1 cellular context compared by ENCODE assay signal in genomic region chr22:41479671-41480396, GRCh38.
TF ChIP-seq lines count a peak whose summit lies in the region.

No MANE protein-coding gene starts in this region.

TF ChIP-seq in HEK293, 187 proteins besides CTCF, POLR2A, EP300 and RAD21:
- TF ChIP-seq ZNF645 (tag by site-specific recombination; IDR thresholded peaks at IDR 0.05), result no peak
- TF ChIP-seq ZNF837 (tag by site-specific recombination; IDR thresholded peaks at IDR 0.05), result no peak
- no peak for TF ChIP-seq ZNF621 (tag by site-specific recombination; IDR thresholded peaks at IDR 0.05)
- TF ChIP-seq KLF9 (tag by site-specific recombination; IDR thresholded peaks at IDR 0.05; ENCODE audit: low read depth), result no peak
- no peak for TF ChIP-seq ZSCAN4 (tag by site-specific recombination; IDR thresholded peaks at IDR 0.05)
- TF ChIP-seq ZFHX2 (tag by site-specific recombination; conservative IDR thresholded peaks at IDR 0.05), result peak; percentile 24; the same call in 1 of the 2 replicates
- no peak for TF ChIP-seq ZNF133 (tag by site-specific recombination; IDR thresholded peaks at IDR 0.05)
- TF ChIP-seq ZNF239 (tag by site-specific recombination; IDR thresholded peaks at IDR 0.05), result peak; percentile 94
- TF ChIP-seq ZIC2 (tag by site-specific recombination; IDR thresholded peaks at IDR 0.05), result 0 out of 2 replicates have a peak, but pooled peaks have one; percentile 6
- no peak for TF ChIP-seq ZNF629 (tag by site-specific recombination; IDR thresholded peaks at IDR 0.05)
- TF ChIP-seq ZNF324 (tag by site-specific recombination; IDR thresholded peaks at IDR 0.05), result no peak
- no peak for TF ChIP-seq ZSCAN30 (tag by site-specific recombination; IDR thresholded peaks at IDR 0.05)
- no peak for TF ChIP-seq BCL11A (tag by site-specific recombination; IDR thresholded peaks at IDR 0.05; ENCODE audit: low read depth)
- peak; percentile 59; the same call in 1 of the 2 replicates for TF ChIP-seq SCRT2 (tag by site-specific recombination; IDR thresholded peaks at IDR 0.05)
- TF ChIP-seq ZNF18 (tag by site-specific recombination; IDR thresholded peaks at IDR 0.05), result no peak
- TF ChIP-seq ZNF37A (tag by site-specific recombination; IDR thresholded peaks at IDR 0.05), result no peak
- no peak for TF ChIP-seq YY2 (tag by site-specific recombination; IDR thresholded peaks at IDR 0.05)
- peak; percentile 83; the same call in 1 of the 2 replicates for TF ChIP-seq MZF1 (tag by site-specific recombination; IDR thresholded peaks at IDR 0.05; ENCODE audit: borderline replicate concordance)
- TF ChIP-seq ZNF664 (tag by site-specific recombination; IDR thresholded peaks at IDR 0.05), result no peak
- no peak for TF ChIP-seq KLF1 (tag by site-specific recombination; IDR thresholded peaks at IDR 0.05)
- TF ChIP-seq ZNF558 (tag by site-specific recombination; IDR thresholded peaks at IDR 0.05), result no peak
- no peak for TF ChIP-seq MEIS1 (CRISPR knock-in tag; IDR thresholded peaks at IDR 0.05; ENCODE audit: borderline replicate concordance)
- no peak for TF ChIP-seq ZNF292 (tag by site-specific recombination; IDR thresholded peaks at IDR 0.05; ENCODE audit: borderline replicate concordance, low read depth)
- no peak for TF ChIP-seq SP3 (tag by site-specific recombination; IDR thresholded peaks at IDR 0.05)
- TF ChIP-seq ZBTB6 (tag by site-specific recombination; IDR thresholded peaks at IDR 0.05), result no peak
- TF ChIP-seq ZNF843 (tag by site-specific recombination; IDR thresholded peaks at IDR 0.05), result no peak
- TF ChIP-seq ZNF391 (tag by site-specific recombination; IDR thresholded peaks at IDR 0.05; ENCODE audit: borderline replicate concordance, low read depth), result no peak
- TF ChIP-seq ZNF473 (tag by site-specific recombination; IDR thresholded peaks at IDR 0.05), result no peak
- TF ChIP-seq ZNF354C (tag by site-specific recombination; IDR thresholded peaks at IDR 0.05; ENCODE audit: borderline replicate concordance, low read depth), result no peak
- TF ChIP-seq ZNF513 (tag by site-specific recombination; IDR thresholded peaks at IDR 0.05), result no peak
- TF ChIP-seq GLIS1 (tag by site-specific recombination; IDR thresholded peaks at IDR 0.05), result peak; percentile 56
- peak; percentile 82 for TF ChIP-seq EGR2 (tag by site-specific recombination; IDR thresholded peaks at IDR 0.05; ENCODE audit: low read depth)
- TF ChIP-seq ZSCAN5A (tag by site-specific recombination; IDR thresholded peaks at IDR 0.05), result no peak
- no peak for TF ChIP-seq RBAK (tag by site-specific recombination; IDR thresholded peaks at IDR 0.05)
- no peak for TF ChIP-seq ZNF626 (tag by site-specific recombination; IDR thresholded peaks at IDR 0.05)
- no peak for TF ChIP-seq ZNF707 (tag by site-specific recombination; IDR thresholded peaks at IDR 0.05)
- TF ChIP-seq ZNF274 (IDR thresholded peaks at IDR 0.05; ENCODE audit: low read length), result no peak
- no peak for TF ChIP-seq ZNF274 (tag by site-specific recombination; IDR thresholded peaks at IDR 0.05; ENCODE audit: borderline replicate concordance)
- TF ChIP-seq ZSCAN16 (tag by site-specific recombination; IDR thresholded peaks at IDR 0.05), result no peak
